In genomic region chr22:43476341-43476740, GRCh38 we compare ENCODE assay signal across 1 cellular context.
TF ChIP-seq lines count a peak whose summit lies in the region.

No MANE protein-coding gene starts in this region.

TF ChIP-seq in H1, 55 proteins besides CTCF, POLR2A, EP300 and RAD21 (continued from another document):
- TF ChIP-seq CTBP2 (IDR thresholded peaks at IDR 0.05; ENCODE audit: borderline replicate concordance, insufficient read depth, insufficient read length, low read length) (no peak), SP2 (IDR thresholded peaks at IDR 0.05; ENCODE audit: low read length) (no peak), NRF1 (IDR thresholded peaks at IDR 0.05; ENCODE audit: low read depth, low read length) (no peak), BACH1 (IDR thresholded peaks at IDR 0.05; ENCODE audit: low read length) (no peak), NANOG (IDR thresholded peaks at IDR 0.05; ENCODE audit: insufficient read depth, low read depth, low read length, poor library complexity, severe bottlenecking) (no peak), CEBPB (IDR thresholded peaks at IDR 0.05; ENCODE audit: low read depth, low read length) (no peak)
TF ChIP-seq in H1: peak in this region for 0.
